In genomic region chr17:17128476-17129075, GRCh38 we compare ENCODE assay signal across 1 cellular context.
TF ChIP-seq lines count a peak whose summit lies in the region.

No MANE protein-coding gene starts in this region.

TF ChIP-seq in HepG2, 621 proteins besides CTCF, POLR2A, EP300 and RAD21 (continued from another document):
- no peak for TF ChIP-seq EHMT2 (IDR thresholded peaks at IDR 0.05; ENCODE audit: borderline replicate concordance, low read depth, low read length)
- TF ChIP-seq ZBTB4 (CRISPR knock-in tag; IDR thresholded peaks at IDR 0.05; ENCODE audit: borderline replicate concordance) = no peak
- no peak for TF ChIP-seq ZNF572 (CRISPR knock-in tag; IDR thresholded peaks at IDR 0.05)
- TF ChIP-seq KLF13 (CRISPR knock-in tag; IDR thresholded peaks at IDR 0.05) = no peak
- TF ChIP-seq SSRP1 (CRISPR knock-in tag; IDR thresholded peaks at IDR 0.05) = no peak
- no peak for TF ChIP-seq HBP1 (CRISPR knock-in tag; IDR thresholded peaks at IDR 0.05; ENCODE audit: low read depth)
- no peak for TF ChIP-seq ZNF687 (CRISPR knock-in tag; IDR thresholded peaks at IDR 0.05)
- no peak for TF ChIP-seq ATAD3A (CRISPR knock-in tag; IDR thresholded peaks at IDR 0.05)
- no peak for TF ChIP-seq RFX3 (CRISPR knock-in tag; IDR thresholded peaks at IDR 0.05)
- no peak for TF ChIP-seq ZNF441 (CRISPR knock-in tag; IDR thresholded peaks at IDR 0.05; ENCODE audit: borderline replicate concordance)
- TF ChIP-seq ZNF333 (CRISPR knock-in tag; IDR thresholded peaks at IDR 0.05; ENCODE audit: borderline replicate concordance) = no peak
